ENCODE assay signal across 6 cellular contexts in the genomic region with DNA sequence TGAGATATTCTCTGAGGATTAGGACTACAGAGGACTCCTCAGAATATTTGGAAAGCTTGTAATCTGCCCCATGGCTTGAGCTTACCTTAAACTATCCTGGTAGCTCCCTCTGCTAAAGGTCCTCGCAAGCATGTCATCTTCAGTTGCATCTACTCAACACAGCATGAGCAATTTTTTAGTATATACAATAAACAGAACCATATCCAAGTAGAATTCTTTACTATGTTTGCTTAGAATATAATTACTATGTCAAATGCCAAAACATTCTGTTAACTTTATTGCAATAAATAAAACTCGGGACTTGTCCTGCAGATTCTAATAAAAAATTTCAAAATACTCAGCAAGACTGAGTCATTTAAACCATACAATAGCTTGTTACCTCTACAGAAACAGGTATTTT.
"Had no signal": no experiment of that assay in that cellular context is flagged by ENCODE, and none has a peak within 500 bp of the region (broad histone marks: within the 10 kb centered on the region; RNA-seq: fewer than 3 reads in every experiment).

No MANE protein-coding gene starts in this region.

- H2AFZ ChIP-seq: GM23338 had no signal

- ATAC-seq: GM23338, K562 had no signal

- DNase-seq: H9, HCEC 1CT, IMR-90, KG1 had no signal

- H3K4me3 ChIP-seq: GM23338, K562 had no signal

- H3K4me2 ChIP-seq: GM23338 had no signal
